22 cellular contexts compared by ENCODE assay signal in genomic region chr5:56410696-56411095, GRCh38.
DNase-seq lines count a peak whose midpoint lies in the region; ATAC-seq, FAIRE-seq and TF ChIP-seq lines count a peak whose summit lies in the region.
"Had no signal": no experiment of that assay in that cellular context is flagged by ENCODE, and none has a peak within 500 bp of the region (broad histone marks: within the 10 kb centered on the region; RNA-seq: fewer than 3 reads in every experiment).

No MANE protein-coding gene starts in this region.

- H3K4me3 ChIP-seq in Caco-2 (ENCODE audit: low read depth, low read length): no peak overlapping the region
- no peak overlapping the region for H3K4me3 ChIP-seq in WERI-Rb-1 (ENCODE audit: low read depth, low read length)
- H3K4me3 ChIP-seq in keratinocyte (ENCODE audit: control insufficient read depth in 2 of 3, extremely low read depth in 1 of 3, insufficient read depth in 2 of 3, low read depth in 1 of 3, low read length in 3 of 3): no peak overlapping the region

- H3K4me2 ChIP-seq in keratinocyte (ENCODE audit: control insufficient read depth, extremely low read depth, insufficient read depth, low read depth, low read length): no peak overlapping the region
- H3K4me2 ChIP-seq: KMS-11 had no signal

- H3K9me3 Mint-ChIP-seq in Caco-2 (ENCODE audit: unreplicated experiment): no peaks in the 10 kb centered on the region
- H3K9me3 Mint-ChIP-seq: CD8-positive, alpha-beta memory T cell; IgD-negative memory B cell had no signal

- H2AFZ ChIP-seq in keratinocyte (ENCODE audit: control insufficient read depth, low read length): no peak overlapping the region

- no peak overlapping the region for H3K9ac ChIP-seq in keratinocyte (ENCODE audit: control insufficient read depth, extremely low read depth, insufficient read depth, low read length)
- H3K9ac ChIP-seq: KMS-11 had no signal

- peaks cover 58% of the 10 kb centered on the region for H3K4me1 Mint-ChIP-seq in Caco-2 (ENCODE audit: low read depth, unreplicated experiment)

- intact Hi-C loops in Caco-2 (cut with micrococcal nuclease; ENCODE audit: unreplicated experiment) (no loop called here), Right ventricle myocardium inferior (cut with DNase I) (no loop called here)

- H3K27me3 ChIP-seq in Caco-2 (replicated peaks; ENCODE audit: control insufficient read depth, insufficient read depth, low read length) (no peaks in the 10 kb centered on the region), WERI-Rb-1 (ENCODE audit: insufficient read depth, low read depth, severe bottlenecking) (no peaks in the 10 kb centered on the region), keratinocyte (ENCODE audit: control insufficient read depth, extremely low read depth, insufficient read depth, low read length) (no peaks in the 10 kb centered on the region)

- no peak for TF ChIP-seq CTCF in Caco-2 (IDR thresholded peaks at IDR 0.05; ENCODE audit: insufficient read depth in 1 of 2, low read depth in 1 of 2, low read length in 1 of 2, severe bottlenecking in 1 of 2, unreplicated experiment in 1 of 2)
- TF ChIP-seq CTCF in WERI-Rb-1 (IDR thresholded peaks at IDR 0.05; ENCODE audit: low read depth, low read length): no peak
- no peak for TF ChIP-seq CTCF in keratinocyte (optimal IDR thresholded peaks at IDR 0.05 in 1 of 3, IDR thresholded peaks at IDR 0.05 in 1 of 3, conservative IDR thresholded peaks at IDR 0.05 in 1 of 3; ENCODE audit: extremely low read depth in 1 of 3, insufficient read depth in 2 of 3, low read length in 3 of 3)

- no TSS peak for BruUV-seq in Caco-2 (replicated peaks; lab: Mats Ljungman, UMichigan)

- H3K27me3 Mint-ChIP-seq in Caco-2 (ENCODE audit: insufficient read depth, unreplicated experiment): no peaks in the 10 kb centered on the region
- H3K27me3 Mint-ChIP-seq: IgD-negative memory B cell had no signal

- H3K36me3 Mint-ChIP-seq in Caco-2 (ENCODE audit: insufficient read depth, unreplicated experiment): no peaks in the 10 kb centered on the region
- H3K36me3 Mint-ChIP-seq: CD8-positive, alpha-beta memory T cell had no signal

- no peak for ATAC-seq in Right ventricle myocardium inferior
- ATAC-seq: Panc1 had no signal

- dilution Hi-C loops in keratinocyte (cut with MboI; ENCODE audit: extremely low pct_ligation_motif_present, low sequenced_read_pairs): no loop called here

- H4K20me1 ChIP-seq in keratinocyte (ENCODE audit: control insufficient read depth, extremely low read depth, insufficient read depth, low read length): no peaks in the 10 kb centered on the region

- no peaks in the 10 kb centered on the region for H3K9me1 ChIP-seq in keratinocyte (ENCODE audit: control insufficient read depth, extremely low read depth, insufficient read depth, low read length)

- FAIRE-seq in keratinocyte (lab: Jason Lieb, UNC): peak; percentile 73
- FAIRE-seq: A204.1, GM19239, H54 had no signal

- POLR2A ChIA-PET in Caco-2 (lab: Charles Lee): no interaction called here

- peak overlapping the region; percentile 77 for H3K27ac Mint-ChIP-seq in Caco-2 (ENCODE audit: unreplicated experiment)
- H3K27ac Mint-ChIP-seq: CD8-positive, alpha-beta memory T cell had no signal

- CTCF ChIA-PET in Caco-2 (lab: Charles Lee): no interaction called here

- H3K79me2 ChIP-seq in keratinocyte (ENCODE audit: control insufficient read depth, insufficient read depth, low read length): no peaks in the 10 kb centered on the region

- H3K36me3 ChIP-seq in Caco-2 (ENCODE audit: control insufficient read depth, insufficient read depth, low read length) (no peaks in the 10 kb centered on the region), WERI-Rb-1 (no peaks in the 10 kb centered on the region), keratinocyte (ENCODE audit: control insufficient read depth in 2 of 2, extremely low read depth in 1 of 2, insufficient read depth in 2 of 2, low read length in 2 of 2) (no peaks in the 10 kb centered on the region)

- DNase-seq in Caco-2: no peak
- DNase-seq in WERI-Rb-1: no peak
- DNase-seq in keratinocyte (ENCODE audit: low read depth, low spot score): no peak
- DNase-seq in SK-N-DZ (ENCODE audit: low spot score): no peak
- DNase-seq in Right ventricle myocardium inferior (ENCODE audit: missing footprints): no peak
- DNase-seq in NK-92 (lab: John Stamatoyannopoulos, UW; ENCODE audit: unreplicated experiment): no peak
- DNase-seq in HCEC 1CT: no peak
- DNase-seq: AML-193; CD8-positive, alpha-beta memory T cell; NCI-H1048; NCI-H1417; NCI-H1694; NCI-H2029 treated with DMSO at 0.1 percent for 48 hours; NCI-H446 treated with DMSO at 0.1 percent for 48 hours; NCI-H526 had no signal

- H3K4me3 Mint-ChIP-seq in Caco-2 (ENCODE audit: unreplicated experiment): no peak overlapping the region
- H3K4me3 Mint-ChIP-seq: CD14-positive monocyte; CD8-positive, alpha-beta memory T cell had no signal

- H3K9me3 ChIP-seq in Caco-2 (no peaks in the 10 kb centered on the region), WERI-Rb-1 (ENCODE audit: severe bottlenecking) (no peaks in the 10 kb centered on the region), keratinocyte (ENCODE audit: control insufficient read depth, low read depth, low read length) (no peaks in the 10 kb centered on the region)

- peak overlapping the region; percentile 83 for H3K27ac ChIP-seq in WERI-Rb-1
- no peak overlapping the region for H3K27ac ChIP-seq in keratinocyte (ENCODE audit: control insufficient read depth, insufficient read depth, low read length)
- H3K27ac ChIP-seq: KMS-11 had no signal

- H3K4me1 ChIP-seq in Caco-2 (peaks cover 94% of the 10 kb centered on the region), keratinocyte (ENCODE audit: control insufficient read depth, extremely low read depth, insufficient read depth, low read length) (peaks cover 17% of the 10 kb centered on the region)
